In genomic region chr17:8155341-8156173, GRCh38 we compare ENCODE assay signal across 9 cellular contexts. TPM values are rescaled to one million over a fixed set of nuclear protein-coding genes. Genes with fewer than 3 reads are reported as not detected.
DNase-seq lines count a peak whose midpoint lies in the region; ATAC-seq, FAIRE-seq and TF ChIP-seq lines count a peak whose summit lies in the region.
"Had no signal": no experiment of that assay in that cellular context is flagged by ENCODE, and none has a peak within 500 bp of the region (broad histone marks: within the 10 kb centered on the region; RNA-seq: fewer than 3 reads in every experiment).

No MANE protein-coding gene starts in this region.

- H3K4me1 Mint-ChIP-seq in CD4-positive, alpha-beta memory T cell: peaks cover 36 to 69% (median 50%) of the 10 kb centered on the region in 4 donors

- peak overlapping the region; percentile 90 for H3K4me3 ChIP-seq in CD4-positive, alpha-beta memory T cell (ENCODE audit: low read length in 2 of 2)
- H3K4me3 ChIP-seq in PC-3 (ENCODE audit: low read length): peak overlapping the region; percentile 93
- peak overlapping the region; percentile 79 for H3K4me3 ChIP-seq in fibroblast of pulmonary artery (replicated peaks; ENCODE audit: low read depth, low read length)
- H3K4me3 ChIP-seq in trophoblast cell (ENCODE audit: low read depth, low read length): peak overlapping the region; percentile 67

- H3K79me2 ChIP-seq in PC-3 (ENCODE audit: low read length) (peaks cover 34% of the 10 kb centered on the region), trophoblast cell (ENCODE audit: control insufficient read depth, insufficient read depth, low read length, poor library complexity) (peaks cover 2% of the 10 kb centered on the region)

- H3K4ac ChIP-seq in trophoblast cell (ENCODE audit: low read depth, low read length): no peak overlapping the region

- H3F3A ChIP-seq in PC-3 (ENCODE audit: low read length, unreplicated experiment): no peaks in the 10 kb centered on the region

- no peak overlapping the region for H3K23ac ChIP-seq in trophoblast cell (ENCODE audit: low read length)

- no peaks in the 10 kb centered on the region for H3K9me2 ChIP-seq in PC-3 (replicated peaks; ENCODE audit: low read length)

- H3K27me3 Mint-ChIP-seq in CD4-positive, alpha-beta memory T cell: no peaks in the 10 kb centered on the region
- H3K27me3 Mint-ChIP-seq: activated CD8-positive, alpha-beta memory T cell treated with anti-CD3 and anti-CD28 coated beads, Interleukin-2, amount 10 ng/mL, durations not matched to agents 7 days and 5 days had no signal

- no peaks in the 10 kb centered on the region for H3K27me3 ChIP-seq in CD4-positive, alpha-beta memory T cell (ENCODE audit: insufficient read depth, low read length)
- no peaks in the 10 kb centered on the region for H3K27me3 ChIP-seq in PC-3 (ENCODE audit: low read length)
- no peaks in the 10 kb centered on the region for H3K27me3 ChIP-seq in trophoblast cell (ENCODE audit: insufficient read depth, low read length)

- peaks cover 16% of the 10 kb centered on the region; the same call in 1 of the 2 replicates for H4K20me1 ChIP-seq in PC-3 (ENCODE audit: low read length)

- H2AK5ac ChIP-seq in trophoblast cell (ENCODE audit: low read length): no peak overlapping the region

- FAIRE-seq in HTR-8/SVneo (lab: Jason Lieb, UNC): no peak

- peaks cover 13% of the 10 kb centered on the region for H3K79me1 ChIP-seq in trophoblast cell (ENCODE audit: low read length)

- peak overlapping the region; percentile 90 for H3K4me2 ChIP-seq in PC-3 (ENCODE audit: low read length)
- peak overlapping the region; percentile 96 for H3K4me2 ChIP-seq in trophoblast cell (ENCODE audit: low read length)

- no peak overlapping the region for H2BK12ac ChIP-seq in trophoblast cell (ENCODE audit: low read length)

- intact Hi-C loops in CD4-positive, alpha-beta memory T cell (cut with micrococcal nuclease): loop anchor here (1.0 to 5.0 kb wide), 6 partner anchors 16 to 92 kb away; partner anchors contain the start of genes CTC1, PFAS and TMEM107
- intact Hi-C loops in PC-3 (cut with micrococcal nuclease): loop anchor here (1.0 kb wide), 2 partner anchors 17 to 35 kb away; no protein-coding TSS in a partner anchor

- no peak overlapping the region for H4K12ac ChIP-seq in trophoblast cell (ENCODE audit: low read depth, low read length)

- POLR2A ChIA-PET in CD4-positive, alpha-beta memory T cell (lab: Charles Lee; ENCODE audit: partially characterized antibody): interaction anchor here (0.9 to 23.4 kb wide), 22 partner anchors 8 to 845 kb away, joined by 3 to 1074 read pairs (median 8); partner anchors contain the start of genes ALOXE3, AURKB, BORCS6 and CNTROB
- POLR2A ChIA-PET in PC-3 (lab: Charles Lee; ENCODE audit: unreplicated experiment): no interaction called here

- H3K27ac ChIP-seq in CD4-positive, alpha-beta memory T cell (ENCODE audit: low read depth, low read length): peak overlapping the region; percentile 100
- H3K27ac ChIP-seq in PC-3 (ENCODE audit: low read length): peak overlapping the region; percentile 62
- no peak overlapping the region for H3K27ac ChIP-seq in trophoblast cell (ENCODE audit: low read depth, low read length)

- peak; percentile 47 to 59 (median 54) for DNase-seq in CD4-positive, alpha-beta memory T cell
- DNase-seq in PC-3: no peak
- DNase-seq in fibroblast of pulmonary artery (ENCODE audit: low read depth): no peak
- no peak for DNase-seq in trophoblast cell
- DNase-seq in NCI-H82 treated with DMSO at 0.1 percent for 48 hours (lab: John Stamatoyannopoulos, UW; ENCODE audit: unreplicated experiment): no peak
- DNase-seq in cerebellum (ENCODE audit: low spot score): no peak
- DNase-seq in HuH-7 (ENCODE audit: low spot score): no peak
- no peak for DNase-seq in HTR-8/SVneo (ENCODE audit: insufficient read length, low spot score)

- no peak overlapping the region for H2BK120ac ChIP-seq in trophoblast cell (ENCODE audit: insufficient read depth, low read length, poor library complexity)

- no peak for ATAC-seq in PC-3

- H3K9ac ChIP-seq in PC-3 (ENCODE audit: low read length) (peak overlapping the region; percentile 88), trophoblast cell (ENCODE audit: low read length) (peak overlapping the region; percentile 44)

- no CpG with 5 or more reads among the region's 22 CpGs for WGBS in trophoblast cell (ENCODE audit: extremely low coverage, insufficient coverage, insufficient read length)

- peaks cover 17 to 52% of the 10 kb centered on the region in 2 donors for H3K36me3 Mint-ChIP-seq in CD4-positive, alpha-beta memory T cell

- CTCF ChIA-PET in CD4-positive, alpha-beta memory T cell (lab: Charles Lee; ENCODE audit: partially characterized antibody): interaction anchor here (1.1 to 7.7 kb wide), 10 partner anchors 12 to 469 kb away, joined by 3 to 93 read pairs (median 4); partner anchors contain the start of gene ALOXE3
- CTCF ChIA-PET in PC-3 (lab: Charles Lee): no interaction called here

- H4K8ac ChIP-seq in trophoblast cell (ENCODE audit: low read depth, low read length): no peak overlapping the region

- H3K18ac ChIP-seq in trophoblast cell (ENCODE audit: low read length): no peak overlapping the region

- no peak overlapping the region for H3K4me3 Mint-ChIP-seq in CD4-positive, alpha-beta memory T cell
- H3K4me3 Mint-ChIP-seq: activated CD8-positive, alpha-beta memory T cell treated with anti-CD3 and anti-CD28 coated beads, Interleukin-2, amount 10 ng/mL, durations not matched to agents 7 days and 5 days had no signal

- H3K36me3 ChIP-seq in CD4-positive, alpha-beta memory T cell (ENCODE audit: insufficient read depth, low read length): peaks cover 16% of the 10 kb centered on the region
- no peaks in the 10 kb centered on the region; the same call in 1 of the 2 replicates for H3K36me3 ChIP-seq in PC-3 (ENCODE audit: low read depth, low read length)
- H3K36me3 ChIP-seq in trophoblast cell (ENCODE audit: control insufficient read depth in 1 of 2, insufficient read depth in 2 of 2, low read length in 2 of 2): peaks cover 6 to 13% of the 10 kb centered on the region in 2 experiments

- H4K91ac ChIP-seq in trophoblast cell (ENCODE audit: low read depth, low read length): peak overlapping the region; percentile 1

- H3K4me1 ChIP-seq in CD4-positive, alpha-beta memory T cell (ENCODE audit: insufficient read depth, low read length): peaks cover 81% of the 10 kb centered on the region
- H3K4me1 ChIP-seq in PC-3 (ENCODE audit: insufficient read depth, low read length) (peaks cover 40% of the 10 kb centered on the region), trophoblast cell (ENCODE audit: control insufficient read depth in 1 of 2, insufficient read depth in 2 of 2, low read length in 2 of 2) (peaks cover 21 to 32% of the 10 kb centered on the region in 2 experiments)

- H3K27ac Mint-ChIP-seq in CD4-positive, alpha-beta memory T cell: no peak overlapping the region
- H3K27ac Mint-ChIP-seq: activated CD8-positive, alpha-beta memory T cell treated with anti-CD3 and anti-CD28 coated beads, Interleukin-2, amount 10 ng/mL, durations not matched to agents 7 days and 5 days had no signal

- H3K14ac ChIP-seq in trophoblast cell (ENCODE audit: low read length): no peak overlapping the region

- peaks cover 0 to 9% (median 0%) of the 10 kb centered on the region in 8 donors for H3K9me3 Mint-ChIP-seq in CD4-positive, alpha-beta memory T cell

- H2AFZ ChIP-seq in PC-3 (ENCODE audit: low read length) (no peak overlapping the region), trophoblast cell (ENCODE audit: insufficient read depth, low read length, poor library complexity) (no peak overlapping the region)

- H3K9me3 ChIP-seq in CD4-positive, alpha-beta memory T cell (ENCODE audit: control insufficient read depth in 1 of 2, low read length in 2 of 2): no peaks in the 10 kb centered on the region
- H3K9me3 ChIP-seq in PC-3 (ENCODE audit: low read length) (no peaks in the 10 kb centered on the region), trophoblast cell (ENCODE audit: insufficient read depth, low read depth, low read length) (no peaks in the 10 kb centered on the region)

- TF ChIP-seq CTCF in PC-3 (conservative IDR thresholded peaks at IDR 0.05; ENCODE audit: low read depth, low read length): no peak
- TF ChIP-seq CTCF in fibroblast of pulmonary artery (IDR thresholded peaks at IDR 0.05; ENCODE audit: low read length, missing control alignments): no peak

- no peak overlapping the region for H2BK5ac ChIP-seq in trophoblast cell (ENCODE audit: low read depth, low read length, poor library complexity)

- TSS peak; percentile 70 for BruUV-seq in PC-3 (replicated peaks; lab: Mats Ljungman, UMichigan)

RNA-seq across cellular contexts. Expression of gene PER1, which starts 3.4 kb away (rescaled TPM):
- 10 to 100 TPM; 78.9 to 79.4 TPM for total RNA-seq in CD4-positive, alpha-beta memory T cell
- 10 to 100 TPM in 1 of 2 donors, 1 to 10 TPM in 1; 3.7 to 18.6 TPM for polyA plus RNA-seq in CD4-positive, alpha-beta memory T cell
- total RNA-seq in PC-3 (2014; rRNA removed) (25.0 and 47.2 TPM in 2 replicates), cerebellum (7.7 TPM)
- polyA plus RNA-seq in trophoblast cell (2013): 13.5 and 14.1 TPM in 2 replicates

RNA-seq across cellular contexts. Expression of gene VAMP2, which starts 7.2 kb away (rescaled TPM):
- 100 to 1,000 TPM; 190 to 203 TPM for total RNA-seq in CD4-positive, alpha-beta memory T cell
- polyA plus RNA-seq in CD4-positive, alpha-beta memory T cell: 100 to 1,000 TPM in 1 of 2 donors, 10 to 100 TPM in 1; 41.6 to 106 TPM
- total RNA-seq in PC-3 (2014; rRNA removed): 5.0 and 18.0 TPM in 2 replicates
- 31.6 and 33.5 TPM in 2 replicates for polyA plus RNA-seq in trophoblast cell (2013)
- 29.9 TPM for total RNA-seq in cerebellum

RNA-seq across cellular contexts. Expression of gene TMEM107, which starts 20.6 kb away (rescaled TPM):
- total RNA-seq in CD4-positive, alpha-beta memory T cell: 10 to 100 TPM; 25.0 to 25.3 TPM
- polyA plus RNA-seq in CD4-positive, alpha-beta memory T cell: 10 to 100 TPM; 42.4 to 43.7 TPM
- total RNA-seq in PC-3 (2014; rRNA removed): 19.0 and 26.6 TPM in 2 replicates
- 7.4 and 7.6 TPM in 2 replicates for polyA plus RNA-seq in trophoblast cell (2013)
- total RNA-seq in cerebellum: 28.3 TPM

RNA-seq across cellular contexts. Expression of gene HES7, which starts 31.7 kb away (rescaled TPM):
- total RNA-seq in CD4-positive, alpha-beta memory T cell: not detected
- polyA plus RNA-seq in CD4-positive, alpha-beta memory T cell: not detected
- total RNA-seq in PC-3 (2014; rRNA removed): 2.9 TPM in 1 of 2 replicates, not detected in the other
- polyA plus RNA-seq in trophoblast cell (2013): 0.29 and 0.49 TPM in 2 replicates
- 0.73 TPM for total RNA-seq in cerebellum

RNA-seq across cellular contexts. Expression of gene BORCS6, which starts 34.4 kb away (rescaled TPM):
- 10 to 100 TPM; 19.2 to 19.4 TPM for total RNA-seq in CD4-positive, alpha-beta memory T cell
- polyA plus RNA-seq in CD4-positive, alpha-beta memory T cell: 10 to 100 TPM; 13.3 to 21.9 TPM
- 5.9 and 7.3 TPM in 2 replicates for total RNA-seq in PC-3 (2014; rRNA removed)
- polyA plus RNA-seq in trophoblast cell (2013): 3.3 and 3.6 TPM in 2 replicates
- total RNA-seq in cerebellum: 3.1 TPM

Comparison
In these comparisons a context has a peak if more than half of its experiments do, and no peak if none do; other contexts are left out.
1. DNase-seq: peak in CD4-positive, alpha-beta memory T cell (5 of 5); none in PC-3 (single experiment), fibroblast of pulmonary artery (single experiment), trophoblast cell (0 of 2), NCI-H82 treated with DMSO at 0.1 percent for 48 hours (single experiment), cerebellum (single experiment), HuH-7 (single experiment) and HTR-8/SVneo (single experiment).
2. Peak in every context shown above with its lines, with median percentiles within 50 percentile points of each other: H3K4me3 ChIP-seq.